In genomic region chr10:97407952-97408248, GRCh38 we compare ENCODE assay signal across 12 cellular contexts. TPM values are rescaled to one million over a fixed set of nuclear protein-coding genes. Genes with fewer than 3 reads are reported as not detected.
A peak's percentile ranks its signal among the peaks of the same experiment; 100 is the strongest.
DNase-seq lines count a peak whose midpoint lies in the region; ATAC-seq and TF ChIP-seq lines count a peak whose summit lies in the region.
"Had no signal": no experiment of that assay in that cellular context is flagged by ENCODE, and none has a peak within 500 bp of the region (broad histone marks: within the 10 kb centered on the region; RNA-seq: fewer than 3 reads in every experiment).

No MANE protein-coding gene starts in this region.

- H3K36me3 Mint-ChIP-seq in stimulated activated naive CD8-positive, alpha-beta T cell treated with anti-CD3 and anti-CD28 coated beads, Interleukin-15, Interleukin-2, amounts not matched to agents 100 ng/mL and 50 ng/mL, for 24 hours (ENCODE audit: low read depth), result no peaks in the 10 kb centered on the region
- no peaks in the 10 kb centered on the region for H3K36me3 Mint-ChIP-seq in T-helper 17 cell (ENCODE audit: low read depth)
- H3K36me3 Mint-ChIP-seq: brain; stimulated activated naive B cell treated with anti-CD40 and anti-IgM and Interleukin-4, amounts not matched to agents 10 μg/mL and 1 μg/mL and 100 μg/mL, for 72 hours had no signal

- no peak overlapping the region for H3K4me3 Mint-ChIP-seq in stimulated activated naive CD8-positive, alpha-beta T cell treated with anti-CD3 and anti-CD28 coated beads, Interleukin-15, Interleukin-2, amounts not matched to agents 100 ng/mL and 50 ng/mL, for 24 hours
- no peak overlapping the region for H3K4me3 Mint-ChIP-seq in T-helper 17 cell

- H3K4me1 Mint-ChIP-seq in stimulated activated naive CD8-positive, alpha-beta T cell treated with anti-CD3 and anti-CD28 coated beads, Interleukin-15, Interleukin-2, amounts not matched to agents 100 ng/mL and 50 ng/mL, for 24 hours (ENCODE audit: low read depth), result peaks cover 23% of the 10 kb centered on the region
- H3K4me1 Mint-ChIP-seq in T-helper 17 cell, result peaks cover 8% of the 10 kb centered on the region

- TF ChIP-seq CTCF in left lung (IDR thresholded peaks at IDR 0.05), result no peak

- no peak for ATAC-seq in stimulated activated naive CD8-positive, alpha-beta T cell treated with anti-CD3 and anti-CD28 coated beads, Interleukin-15, Interleukin-2, amounts not matched to agents 100 U/mL and 50 U/mL, for 24 hours
- ATAC-seq in T-helper 17 cell, result no peak
- no peak for ATAC-seq in left lung
- ATAC-seq in GM19467 (IDR thresholded peaks at IDR 0.05; ENCODE audit: unreplicated experiment), result no peak

- H3K4me1 ChIP-seq in left lung, result peaks cover 0 to 55% of the 10 kb centered on the region in 2 donors

- no peak overlapping the region for H3K4me3 ChIP-seq in left lung

- H3K9me3 Mint-ChIP-seq in stimulated activated naive CD8-positive, alpha-beta T cell treated with anti-CD3 and anti-CD28 coated beads, Interleukin-15, Interleukin-2, amounts not matched to agents 100 ng/mL and 50 ng/mL, for 24 hours, result no peaks in the 10 kb centered on the region
- H3K9me3 Mint-ChIP-seq: activated B cell treated with CpG ODN at 0.5 μM for 24 hours; stimulated activated naive B cell treated with anti-CD40 and anti-IgM and Interleukin-4, amounts not matched to agents 10 μg/mL and 1 μg/mL and 100 μg/mL, for 72 hours had no signal

- H3K27ac Mint-ChIP-seq in stimulated activated naive CD8-positive, alpha-beta T cell treated with anti-CD3 and anti-CD28 coated beads, Interleukin-15, Interleukin-2, amounts not matched to agents 100 ng/mL and 50 ng/mL, for 24 hours, result peak overlapping the region; percentile 58
- peak overlapping the region; percentile 14 for H3K27ac Mint-ChIP-seq in T-helper 17 cell
- H3K27ac Mint-ChIP-seq: activated B cell treated with CpG ODN at 0.5 μM for 24 hours; stimulated activated naive B cell treated with anti-CD40 and anti-IgM and Interleukin-4, amounts not matched to agents 10 μg/mL and 1 μg/mL and 100 μg/mL, for 72 hours had no signal

- intact Hi-C loops in left lung (cut with DNase I), result no loop called here

- peak overlapping the region; percentile 6 to 94 for H3K27ac ChIP-seq in left lung

- H3K27me3 ChIP-seq in left lung, result no peaks in the 10 kb centered on the region

- DNase-seq in stimulated activated naive CD8-positive, alpha-beta T cell treated with anti-CD3 and anti-CD28 coated beads, Interleukin-15, Interleukin-2, amounts not matched to agents 100 U/mL and 50 U/mL, for 24 hours, result no peak
- no peak for DNase-seq in T-helper 17 cell
- no peak for DNase-seq in left lung
- DNase-seq in germinal center (ENCODE audit: low spot score), result no peak
- no peak for DNase-seq in NCI-H2107 treated with DMSO at 0.1 percent for 48 hours (lab: John Stamatoyannopoulos, UW; ENCODE audit: unreplicated experiment)
- DNase-seq in SK-N-DZ (ENCODE audit: low spot score), result no peak
- DNase-seq: left cardiac atrium had no signal

- no peaks in the 10 kb centered on the region for H3K27me3 Mint-ChIP-seq in stimulated activated naive CD8-positive, alpha-beta T cell treated with anti-CD3 and anti-CD28 coated beads, Interleukin-15, Interleukin-2, amounts not matched to agents 100 ng/mL and 50 ng/mL, for 24 hours
- H3K27me3 Mint-ChIP-seq in T-helper 17 cell, result no peaks in the 10 kb centered on the region
- H3K27me3 Mint-ChIP-seq: activated B cell treated with CpG ODN at 0.5 μM for 24 hours; stimulated activated naive B cell treated with anti-CD40 and anti-IgM and Interleukin-4, amounts not matched to agents 10 μg/mL and 1 μg/mL and 100 μg/mL, for 72 hours had no signal

- H3K36me3 ChIP-seq in left lung, result no peaks in the 10 kb centered on the region

- H3K9me3 ChIP-seq in T-helper 17 cell (ENCODE audit: control insufficient read depth, low read length, poor library complexity, severe bottlenecking) (no peaks in the 10 kb centered on the region), left lung (no peaks in the 10 kb centered on the region)

RNA-seq across cellular contexts. Expression of gene RRP12, which starts 6.8 kb away (rescaled TPM):
- 100 to 1,000 TPM; 138 to 231 TPM for total RNA-seq in T-helper 17 cell
- 10 to 100 TPM; 21.2 to 40.4 TPM for total RNA-seq in left lung
- 29.5 and 32.1 TPM in 2 replicates for polyA plus RNA-seq in SK-N-DZ (2014; cell fraction: cytosol; rRNA removed)
- 55.4 and 56.7 TPM in 2 replicates for polyA plus RNA-seq in SK-N-DZ (2014; cell fraction: nucleus; rRNA removed)

RNA-seq across cellular contexts. Expression of gene PGAM1, which starts 18.1 kb away (rescaled TPM):
- total RNA-seq in T-helper 17 cell (100 to 1,000 TPM in 1 of 2 donors, 10 to 100 TPM in 1; 88.6 to 101 TPM), left lung (100 to 1,000 TPM; 209 to 236 TPM)
- 558 and 589 TPM in 2 replicates for polyA plus RNA-seq in SK-N-DZ (2014; cell fraction: cytosol; rRNA removed)
- polyA plus RNA-seq in SK-N-DZ (2014; cell fraction: nucleus; rRNA removed), result 213 and 240 TPM in 2 replicates

RNA-seq across cellular contexts. Expression of gene EXOSC1, which starts 37.9 kb away (rescaled TPM):
- total RNA-seq in T-helper 17 cell, result 10 to 100 TPM; 32.0 to 38.6 TPM
- total RNA-seq in left lung, result 10 to 100 TPM; 27.2 to 30.4 TPM
- polyA plus RNA-seq in SK-N-DZ (2014; cell fraction: cytosol; rRNA removed), result 66.2 and 70.8 TPM in 2 replicates
- 44.4 and 56.4 TPM in 2 replicates for polyA plus RNA-seq in SK-N-DZ (2014; cell fraction: nucleus; rRNA removed)

RNA-seq across cellular contexts. Expression of gene ZDHHC16, which starts 38.1 kb away (rescaled TPM):
- total RNA-seq in T-helper 17 cell (10 to 100 TPM; 14.9 to 15.3 TPM), left lung (10 to 100 TPM; 61.5 to 65.2 TPM)
- polyA plus RNA-seq in SK-N-DZ (2014; cell fraction: cytosol; rRNA removed), result 55.2 and 57.1 TPM in 2 replicates
- 72.9 and 78.9 TPM in 2 replicates for polyA plus RNA-seq in SK-N-DZ (2014; cell fraction: nucleus; rRNA removed)
